In genomic region chr20:41356951-41357350, GRCh38 we compare ENCODE assay signal across 21 cellular contexts. TPM values are rescaled to one million over a fixed set of nuclear protein-coding genes. Genes with fewer than 3 reads are reported as not detected.
DNase-seq lines count a peak whose midpoint lies in the region; ATAC-seq and TF ChIP-seq lines count a peak whose summit lies in the region.
"Had no signal": no experiment of that assay in that cellular context is flagged by ENCODE, and none has a peak within 500 bp of the region (broad histone marks: within the 10 kb centered on the region; RNA-seq: fewer than 3 reads in every experiment).

No MANE protein-coding gene starts in this region.

- H3K4me1 ChIP-seq in right cardiac atrium (ENCODE audit: control insufficient read depth, insufficient read depth, low read length), result no peaks in the 10 kb centered on the region
- H3K4me1 ChIP-seq in IMR-90 (ENCODE audit: control insufficient read depth, insufficient read depth, low read length), result no peaks in the 10 kb centered on the region
- no peaks in the 10 kb centered on the region for H3K4me1 ChIP-seq in neuronal stem cell (ENCODE audit: control insufficient read depth in 2 of 2, insufficient read depth in 1 of 2, low read depth in 1 of 2, low read length in 2 of 2)
- peaks cover under 1% of the 10 kb centered on the region; the same call in 1 of the 2 replicates for H3K4me1 ChIP-seq in BE2C
- H3K4me1 ChIP-seq: BLaER1, Caco-2 had no signal

- H3K18ac ChIP-seq in IMR-90 (ENCODE audit: low read depth, low read length), result no peak overlapping the region
- H3K18ac ChIP-seq in neuronal stem cell (ENCODE audit: low read length), result peak overlapping the region; percentile 11

- H2BK120ac ChIP-seq in IMR-90 (ENCODE audit: low read depth, low read length) (no peak overlapping the region), neuronal stem cell (ENCODE audit: low read depth, low read length) (no peak overlapping the region)

- no peak for ATAC-seq in right cardiac atrium
- ATAC-seq in Right ventricle myocardium inferior, result no peak
- no peak for ATAC-seq in IMR-90 (ENCODE audit: low read depth)
- ATAC-seq in stimulated activated effector memory CD8-positive, alpha-beta T cell treated with anti-CD3 and anti-CD28 coated beads, Interleukin-12 subunit alpha, Interleukin-12 subunit beta, amount 100 ng/mL, for 72 hours, result no peak
- ATAC-seq in GM19455 (IDR thresholded peaks at IDR 0.05; ENCODE audit: unreplicated experiment), result no peak
- ATAC-seq: CD8-positive, alpha-beta T cell; HCT116 had no signal

- H3K27me3 ChIP-seq in right cardiac atrium (ENCODE audit: control insufficient read depth, insufficient read depth) (no peaks in the 10 kb centered on the region), IMR-90 (ENCODE audit: control insufficient read depth, insufficient read depth, low read length) (no peaks in the 10 kb centered on the region; the same call in 1 of the 2 replicates), neuronal stem cell (ENCODE audit: control insufficient read depth in 3 of 3, insufficient read depth in 3 of 3, low read depth in 1 of 3, low read length in 3 of 3) (no peaks in the 10 kb centered on the region), BE2C (no peaks in the 10 kb centered on the region)
- H3K27me3 ChIP-seq: BLaER1 had no signal

- H4K91ac ChIP-seq in IMR-90 (ENCODE audit: insufficient read depth, low read depth, low read length), result no peak overlapping the region
- H4K91ac ChIP-seq in neuronal stem cell (ENCODE audit: low read depth, low read length, poor library complexity), result no peak overlapping the region

- CTCF ChIA-PET in IMR-90 (lab: Yijun Ruan, JAX), result no interaction called here

- no peak overlapping the region for H3K9ac ChIP-seq in IMR-90 (ENCODE audit: low read depth, low read length)
- H3K9ac ChIP-seq in neuronal stem cell (ENCODE audit: low read depth, low read length, poor library complexity), result no peak overlapping the region
- H3K9ac ChIP-seq: BLaER1 had no signal

- in situ Hi-C loops in IMR-90 (cut with MboI; ENCODE audit: low sequenced_read_pairs), result no loop called here

- H3K9me1 ChIP-seq in IMR-90 (ENCODE audit: insufficient read depth, low read length), result no peaks in the 10 kb centered on the region

- no peaks in the 10 kb centered on the region for H3K36me3 Mint-ChIP-seq in stimulated activated effector memory CD8-positive, alpha-beta T cell treated with anti-CD3 and anti-CD28 coated beads, Interleukin-12 subunit alpha, Interleukin-12 subunit beta, amount 100 ng/mL, for 72 hours
- H3K36me3 Mint-ChIP-seq: CD4-positive, CD25-positive, alpha-beta regulatory T cell; CD8-positive, alpha-beta T cell had no signal

- H3K4me3 ChIP-seq in right cardiac atrium (ENCODE audit: low read length) (no peak overlapping the region), IMR-90 (ENCODE audit: insufficient read depth, low read depth, low read length) (no peak overlapping the region), neuronal stem cell (ENCODE audit: low read length in 2 of 2) (peak overlapping the region in 1 of 2 donors; percentile 2), BE2C (ENCODE audit: low read depth, low read length) (no peak overlapping the region)
- H3K4me3 ChIP-seq: BLaER1, GM12878 had no signal

- dilution Hi-C loops in IMR-90 (cut with HindIII; ENCODE audit: low sequenced_read_pairs, unreplicated experiment), result no loop called here

- H3K4me3 Mint-ChIP-seq in stimulated activated effector memory CD8-positive, alpha-beta T cell treated with anti-CD3 and anti-CD28 coated beads, Interleukin-12 subunit alpha, Interleukin-12 subunit beta, amount 100 ng/mL, for 72 hours, result no peak overlapping the region
- H3K4me3 Mint-ChIP-seq: CD4-positive, CD25-positive, alpha-beta regulatory T cell; CD8-positive, alpha-beta T cell; H9 had no signal

- H3K4ac ChIP-seq in IMR-90 (ENCODE audit: low read depth, low read length) (no peak overlapping the region), neuronal stem cell (ENCODE audit: low read length) (peak overlapping the region; percentile 5)

- H3K27ac Mint-ChIP-seq in stimulated activated effector memory CD8-positive, alpha-beta T cell treated with anti-CD3 and anti-CD28 coated beads, Interleukin-12 subunit alpha, Interleukin-12 subunit beta, amount 100 ng/mL, for 72 hours, result peak overlapping the region; percentile 54
- H3K27ac Mint-ChIP-seq: CD4-positive, CD25-positive, alpha-beta regulatory T cell; CD8-positive, alpha-beta T cell; H9 had no signal

- no peak for TF ChIP-seq RAD21 in IMR-90 (IDR thresholded peaks at IDR 0.05; ENCODE audit: low read length)

- no peaks in the 10 kb centered on the region for H3K9me3 Mint-ChIP-seq in stimulated activated effector memory CD8-positive, alpha-beta T cell treated with anti-CD3 and anti-CD28 coated beads, Interleukin-12 subunit alpha, Interleukin-12 subunit beta, amount 100 ng/mL, for 72 hours
- H3K9me3 Mint-ChIP-seq: CD4-positive, CD25-positive, alpha-beta regulatory T cell; CD8-positive, alpha-beta T cell; H9 had no signal

- H2AK5ac ChIP-seq in IMR-90 (ENCODE audit: low read depth, low read length) (no peak overlapping the region), neuronal stem cell (ENCODE audit: low read depth, low read length) (peak overlapping the region; percentile 25)

- H3K36me3 ChIP-seq in IMR-90 (ENCODE audit: control insufficient read depth, insufficient read depth, low read length) (no peaks in the 10 kb centered on the region), neuronal stem cell (replicated peaks in 1 of 2; ENCODE audit: control insufficient read depth in 2 of 2, insufficient read depth in 2 of 2, low read length in 2 of 2) (peaks cover 4 to 5% of the 10 kb centered on the region in 2 donors), BE2C (no peaks in the 10 kb centered on the region)
- H3K36me3 ChIP-seq: BLaER1 had no signal

- intact Hi-C loops in right cardiac atrium (cut with DNase I), result no loop called here
- intact Hi-C loops in Right ventricle myocardium inferior (cut with DNase I), result loop anchor here (5.0 kb wide), 1 partner anchor 50 kb away; no protein-coding TSS in a partner anchor
- intact Hi-C loops in IMR-90 (cut with micrococcal nuclease), result no loop called here

- H4K5ac ChIP-seq in IMR-90 (ENCODE audit: low read depth, low read length), result no peak overlapping the region

- DNase-seq in right cardiac atrium (peak in 2 of 3 donors; percentile 50 to 54), Right ventricle myocardium inferior (ENCODE audit: missing footprints) (no peak), IMR-90 (no peak), neuronal stem cell (ENCODE audit: low spot score) (no peak), BE2C (no peak), DMS79 treated with DMSO at 0.1 percent for 48 hours (lab: John Stamatoyannopoulos, UW) (no peak)
- no peak for DNase-seq in stimulated activated effector memory CD8-positive, alpha-beta T cell treated with anti-CD3 and anti-CD28 coated beads, Interleukin-12 subunit alpha, Interleukin-12 subunit beta, amount 100 ng/mL, for 72 hours (ENCODE audit: low spot score in 2 of 2)
- DNase-seq: Caco-2; CD4-positive, CD25-positive, alpha-beta regulatory T cell; CD8-positive, alpha-beta T cell; DMS153; EL; GDM1; GOT3; H9 had no signal

- no peaks in the 10 kb centered on the region for H4K20me1 ChIP-seq in IMR-90 (ENCODE audit: insufficient read depth, low read length)
- H4K20me1 ChIP-seq: BLaER1 had no signal

- H2BK15ac ChIP-seq in IMR-90 (ENCODE audit: low read depth, low read length) (no peak overlapping the region), neuronal stem cell (ENCODE audit: low read length) (no peak overlapping the region)

- peak overlapping the region; percentile 44 for H2AFZ ChIP-seq in IMR-90 (replicated peaks; ENCODE audit: low read length, poor library complexity)
- no peak overlapping the region for H2AFZ ChIP-seq in neuronal stem cell (ENCODE audit: low read length)

- no peak for TF ChIP-seq POLR2A in IMR-90 (IDR thresholded peaks at IDR 0.05; ENCODE audit: low read depth, low read length)

- no peak for TF ChIP-seq CTCF in IMR-90 (conservative IDR thresholded peaks at IDR 0.05; ENCODE audit: low read depth, low read length)
- no peak for TF ChIP-seq CTCF in BE2C (IDR thresholded peaks at IDR 0.05; ENCODE audit: low read depth, low read length)

- no peak overlapping the region for H2BK20ac ChIP-seq in IMR-90 (ENCODE audit: low read depth, low read length)

- H3K27ac ChIP-seq in right cardiac atrium (ENCODE audit: low read length) (no peak overlapping the region), IMR-90 (ENCODE audit: insufficient read depth, low read length) (no peak overlapping the region), neuronal stem cell (replicated peaks; ENCODE audit: low read length) (no peak overlapping the region)
- H3K27ac ChIP-seq: BLaER1, C4-2B had no signal

- no peaks in the 10 kb centered on the region for H3K4me1 Mint-ChIP-seq in stimulated activated effector memory CD8-positive, alpha-beta T cell treated with anti-CD3 and anti-CD28 coated beads, Interleukin-12 subunit alpha, Interleukin-12 subunit beta, amount 100 ng/mL, for 72 hours
- H3K4me1 Mint-ChIP-seq: CD4-positive, CD25-positive, alpha-beta regulatory T cell had no signal

- no peak overlapping the region for H2BK5ac ChIP-seq in IMR-90 (ENCODE audit: low read depth, low read length, poor library complexity, severe bottlenecking)
- H2BK5ac ChIP-seq in neuronal stem cell (ENCODE audit: low read length), result no peak overlapping the region

- no peak overlapping the region for H3K14ac ChIP-seq in IMR-90 (replicated peaks; ENCODE audit: low read depth, low read length)
- no peak overlapping the region for H3K14ac ChIP-seq in neuronal stem cell (ENCODE audit: low read length)

- POLR2A ChIA-PET in IMR-90 (lab: Charles Lee; ENCODE audit: unreplicated experiment), result no interaction called here

- H2AK9ac ChIP-seq in IMR-90 (replicated peaks; ENCODE audit: low read depth, low read length, poor library complexity), result no peak overlapping the region

- H3K23ac ChIP-seq in IMR-90 (ENCODE audit: low read depth, low read length) (no peak overlapping the region), neuronal stem cell (ENCODE audit: low read depth, low read length, poor library complexity) (no peak overlapping the region)

- H3K79me1 ChIP-seq in IMR-90 (ENCODE audit: low read depth in 1 of 2, low read length in 2 of 2) (no peaks in the 10 kb centered on the region), neuronal stem cell (ENCODE audit: low read depth, low read length) (no peaks in the 10 kb centered on the region)

- no peak overlapping the region for H4K8ac ChIP-seq in IMR-90 (ENCODE audit: low read depth in 2 of 2, low read length in 2 of 2)
- no peak overlapping the region for H4K8ac ChIP-seq in neuronal stem cell (ENCODE audit: low read depth, low read length)

- no peak overlapping the region for H2BK12ac ChIP-seq in neuronal stem cell (ENCODE audit: low read length)

- H3K4me2 ChIP-seq in IMR-90 (ENCODE audit: low read depth, low read length) (no peak overlapping the region), neuronal stem cell (ENCODE audit: insufficient read depth, low read length, poor library complexity, severe bottlenecking) (no peak overlapping the region)
- H3K4me2 ChIP-seq: BLaER1 had no signal

- WGBS in right cardiac atrium, result 76% methylated on average over 13 of the region's 13 CpGs
- 69% methylated on average over 3 of the region's 13 CpGs; no CpG with 5 or more reads in 1 of the 2 experiments for WGBS in IMR-90 (ENCODE audit: extremely low coverage in 2 of 2, insufficient read length in 1 of 2), 2 experiments
- WGBS in neuronal stem cell (ENCODE audit: extremely low coverage in 2 of 2, insufficient read length in 2 of 2, insufficient replicate concordance in 1 of 2), 2 donors, result no CpG with 5 or more reads among the region's 13 CpGs

- H3K56ac ChIP-seq in IMR-90 (ENCODE audit: extremely low read depth, insufficient read depth, low read length), result no peak overlapping the region

- BruUV-seq in IMR-90 (replicated peaks; lab: Mats Ljungman, UMichigan), result no TSS peak

- H3K9me3 ChIP-seq in right cardiac atrium (ENCODE audit: control insufficient read depth, low read length) (no peaks in the 10 kb centered on the region), IMR-90 (ENCODE audit: control insufficient read depth, insufficient read depth, low read length) (no peaks in the 10 kb centered on the region), neuronal stem cell (replicated peaks in 1 of 2; ENCODE audit: control insufficient read depth in 2 of 2, insufficient read depth in 1 of 2, low read depth in 1 of 2, low read length in 2 of 2) (peaks cover 0 to 2% of the 10 kb centered on the region in 2 donors), BE2C (no peaks in the 10 kb centered on the region)
- H3K9me3 ChIP-seq: BLaER1, Caco-2 had no signal

RNA-seq across cellular contexts. Expression of gene EMILIN3, which starts 9.7 kb away (rescaled TPM):
- total RNA-seq in right cardiac atrium (1 to 10 TPM; 2.1 to 7.4 (median 5.5) TPM), Right ventricle myocardium inferior (6.6 TPM), IMR-90 (2012; rRNA removed) (under 0.01 TPM in 2 replicates)
- polyA plus RNA-seq in right cardiac atrium (4.3 TPM), IMR-90 (2012; rRNA removed) (0.07 and 0.16 TPM in 2 replicates)
- polyA plus RNA-seq in IMR-90 (2012; cell fraction: cytosol; rRNA removed), result 0.04 and 0.15 TPM in 2 replicates
- polyA plus RNA-seq in IMR-90 (2012; cell fraction: nucleus; rRNA removed; ENCODE audit: low replicate concordance), result 0.02 and 0.10 TPM in 2 replicates
- 5.3 TPM for polyA plus RNA-seq in neuronal stem cell (2013, experiment 1 of 2)
- 5.2 TPM for polyA plus RNA-seq in neuronal stem cell (2013, experiment 2 of 2)
- polyA plus RNA-seq in BE2C (2012; ENCODE audit: insufficient read depth, insufficient read length, low read depth), result not detected
- total RNA-seq: A172; CD4-positive, CD25-positive, alpha-beta regulatory T cell; CD8-positive, alpha-beta T cell; GM12878 had no signal
- polyA plus RNA-seq: CD4-positive, CD25-positive, alpha-beta regulatory T cell; GM12878 had no signal

RNA-seq across cellular contexts. Expression of gene LPIN3, which starts 16.3 kb away (rescaled TPM):
- 10 to 100 TPM in 3 of 4 donors, 1 to 10 TPM in 1; 9.3 to 14.8 (median 13.2) TPM for total RNA-seq in right cardiac atrium
- polyA plus RNA-seq in right cardiac atrium, result 18.2 TPM
- 18.1 TPM for total RNA-seq in Right ventricle myocardium inferior
- 1.7 and 2.3 TPM in 2 replicates for total RNA-seq in IMR-90 (2012; rRNA removed)
- polyA plus RNA-seq in IMR-90 (2012; rRNA removed), result 6.1 and 8.3 TPM in 2 replicates
- 1.7 and 3.0 TPM in 2 replicates for polyA plus RNA-seq in IMR-90 (2012; cell fraction: cytosol; rRNA removed)
- 52.7 and 87.4 TPM in 2 replicates for polyA plus RNA-seq in IMR-90 (2012; cell fraction: nucleus; rRNA removed; ENCODE audit: low replicate concordance)
- polyA plus RNA-seq in neuronal stem cell (2013, experiment 1 of 2), result 3.8 TPM
- 3.5 TPM for polyA plus RNA-seq in neuronal stem cell (2013, experiment 2 of 2)
- 0.36 TPM for polyA plus RNA-seq in BE2C (2012; ENCODE audit: insufficient read depth, insufficient read length, low read depth)

RNA-seq across cellular contexts. Expression of gene ZHX3, which starts 39.4 kb away (rescaled TPM):
- total RNA-seq in right cardiac atrium (10 to 100 TPM; 32.5 to 39.7 (median 35.6) TPM), Right ventricle myocardium inferior (34.5 TPM), IMR-90 (2012; rRNA removed) (28.0 and 28.3 TPM in 2 replicates)
- polyA plus RNA-seq in right cardiac atrium (11.6 TPM), IMR-90 (2012; rRNA removed) (22.0 and 25.0 TPM in 2 replicates)
- polyA plus RNA-seq in IMR-90 (2012; cell fraction: cytosol; rRNA removed), result 11.2 and 16.4 TPM in 2 replicates
- 13.8 and 21.1 TPM in 2 replicates for polyA plus RNA-seq in IMR-90 (2012; cell fraction: nucleus; rRNA removed; ENCODE audit: low replicate concordance)
- 4.7 TPM for polyA plus RNA-seq in neuronal stem cell (2013, experiment 1 of 2)
- 4.6 TPM for polyA plus RNA-seq in neuronal stem cell (2013, experiment 2 of 2)
- 3.5 TPM for polyA plus RNA-seq in BE2C (2012; ENCODE audit: insufficient read depth, insufficient read length, low read depth)

Comparison
In these comparisons a context has a peak if more than half of its experiments do, and no peak if none do; other contexts are left out.
1. DNase-seq: peak in right cardiac atrium (2 of 3); none in Right ventricle myocardium inferior (single experiment), IMR-90 (single experiment), neuronal stem cell (single experiment), stimulated activated effector memory CD8-positive, alpha-beta T cell treated with anti-CD3 and anti-CD28 coated beads, Interleukin-12 subunit alpha, Interleukin-12 subunit beta, amount 100 ng/mL, for 72 hours (0 of 2), BE2C (single experiment) and DMS79 treated with DMSO at 0.1 percent for 48 hours (single experiment).